In genomic region chr1:92961896-92962752, GRCh38 we compare ENCODE assay signal across 8 cellular contexts. TPM values are rescaled to one million over a fixed set of nuclear protein-coding genes. Genes with fewer than 3 reads are reported as not detected.
DNase-seq lines count a peak whose midpoint lies in the region; ATAC-seq, FAIRE-seq and TF ChIP-seq lines count a peak whose summit lies in the region.

No MANE protein-coding gene starts in this region.

- H3K27me3 Mint-ChIP-seq in WTC11 (ENCODE audit: low read depth), result peaks cover 9% of the 10 kb centered on the region

- TF ChIP-seq CTCF in WTC11 (IDR thresholded peaks at IDR 0.05) (no peak), right lobe of liver (IDR thresholded peaks at IDR 0.05) (no peak)

- no peaks in the 10 kb centered on the region for H3K9me3 ChIP-seq in right lobe of liver

- no peaks in the 10 kb centered on the region for H3K36me3 Mint-ChIP-seq in WTC11

- ATAC-seq in GM21717 (IDR thresholded peaks at IDR 0.05; ENCODE audit: unreplicated experiment), result peak; percentile 54
- ATAC-seq in WTC11, result peak; percentile 5
- ATAC-seq in right lobe of liver, result peak in 3 of 4 donors; percentile 3 to 25 (median 4)

- no peaks in the 10 kb centered on the region for H3K27me3 ChIP-seq in right lobe of liver

- no peak for TF ChIP-seq RAD21 in Ishikawa (IDR thresholded peaks at IDR 0.05; ENCODE audit: low read depth)

- intact Hi-C loops in right lobe of liver (cut with DNase I), result loop anchor here in 1 of 2 donors (10.0 kb wide), 1 partner anchor 97 kb away; no protein-coding TSS in a partner anchor

- no peaks in the 10 kb centered on the region for H3K9me3 Mint-ChIP-seq in WTC11

- no peaks in the 10 kb centered on the region for H3K36me3 ChIP-seq in right lobe of liver

- H3K4me1 Mint-ChIP-seq in WTC11, result peaks cover 13% of the 10 kb centered on the region

- POLR2A ChIA-PET in WTC11 (lab: Charles Lee), result interaction anchor here (0.6 to 1.6 kb wide), 9 partner anchors 39 to 1155 kb away, joined by 3 to 12 read pairs (median 4); partner anchors contain the start of genes DR1 and MTF2

- H3K4me1 ChIP-seq in right lobe of liver, result peaks cover 0 to 21% (median 10%) of the 10 kb centered on the region in 4 donors

- H3K27ac Mint-ChIP-seq in WTC11, result peak overlapping the region; percentile 76; the same call in 1 of the 2 replicates

- H3K27ac ChIP-seq in right lobe of liver, result peak overlapping the region; percentile 81 to 98 (median 94)

- H3K4me3 Mint-ChIP-seq in WTC11, result no peak overlapping the region; the same call in none of the 2 replicates

- TF ChIP-seq POLR2A in right lobe of liver (IDR thresholded peaks at IDR 0.05), result no peak

- DNase-seq in WTC11 (ENCODE audit: low spot score) (no peak), cerebellar cortex (ENCODE audit: low spot score) (peak; percentile 42), right lobe of liver (peak in 2 of 3 donors; percentile 53 to 64), NCI-H2196 treated with DMSO at 0.1 percent for 48 hours (lab: John Stamatoyannopoulos, UW; ENCODE audit: unreplicated experiment) (no peak)
- DNase-seq in stimulated activated CD8-positive, alpha-beta memory T cell treated with anti-CD3 and anti-CD28 coated beads, Interleukin-12 subunit alpha, Interleukin-12 subunit beta, amount 100 ng/mL, for 1 hour (ENCODE audit: low read depth), result peak; percentile 55

- CTCF ChIA-PET in WTC11 (lab: Charles Lee), result interaction anchor here (0.6 to 4.9 kb wide), 13 partner anchors 8 to 148 kb away, joined by 3 to 43 read pairs (median 3); no protein-coding TSS in a partner anchor

- no peak for TF ChIP-seq EP300 in Ishikawa (IDR thresholded peaks at IDR 0.05; ENCODE audit: borderline replicate concordance)

- H3K4me3 ChIP-seq in right lobe of liver, result peak overlapping the region; percentile 63 to 89 (median 85)

- 5% methylated on average over 22 of the region's 32 CpGs for WGBS in right lobe of liver (ENCODE audit: insufficient coverage, low coverage, low lambda C conversion rate, missing lambda C conversion rate)

- peak; percentile 3 for FAIRE-seq in G401.6 (lab: Jason Lieb, UNC)

TF ChIP-seq in Ishikawa, 13 proteins besides CTCF, POLR2A, EP300 and RAD21:
- no peak for TF ChIP-seq MAX (IDR thresholded peaks at IDR 0.05)
- TF ChIP-seq FOXM1 (IDR thresholded peaks at IDR 0.05; ENCODE audit: borderline replicate concordance, low read depth), result peak; percentile 50; the same call in 1 of the 2 replicates
- no peak for TF ChIP-seq TEAD4 (IDR thresholded peaks at IDR 0.05)
- TF ChIP-seq TCF12 (IDR thresholded peaks at IDR 0.05; ENCODE audit: low read depth), result no peak
- no peak; the same call in 1 of the 2 replicates for TF ChIP-seq CEBPB (IDR thresholded peaks at IDR 0.05)
- TF ChIP-seq NFIC (IDR thresholded peaks at IDR 0.05), result no peak

TF ChIP-seq in WTC11, 78 proteins besides CTCF, POLR2A, EP300 and RAD21 (continues in another document):
- TF ChIP-seq ZNF281 (CRISPR knock-in tag; IDR thresholded peaks at IDR 0.05), result no peak
- no peak for TF ChIP-seq ETV6 (CRISPR knock-in tag; IDR thresholded peaks at IDR 0.05)
- TF ChIP-seq SP1 (CRISPR knock-in tag; conservative IDR thresholded peaks at IDR 0.05), result no peak
- TF ChIP-seq, protein P1, sequence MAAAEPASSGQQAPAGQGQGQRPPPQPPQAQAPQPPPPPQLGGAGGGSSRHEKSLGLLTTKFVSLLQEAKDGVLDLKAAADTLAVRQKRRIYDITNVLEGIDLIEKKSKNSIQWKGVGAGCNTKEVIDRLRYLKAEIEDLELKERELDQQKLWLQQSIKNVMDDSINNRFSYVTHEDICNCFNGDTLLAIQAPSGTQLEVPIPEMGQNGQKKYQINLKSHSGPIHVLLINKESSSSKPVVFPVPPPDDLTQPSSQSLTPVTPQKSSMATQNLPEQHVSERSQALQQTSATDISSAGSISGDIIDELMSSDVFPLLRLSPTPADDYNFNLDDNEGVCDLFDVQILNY (CRISPR knock-in tag; IDR thresholded peaks at IDR 0.05), result peak; percentile 5; the same call in 1 of the 2 replicates
- TF ChIP-seq ARID4B (CRISPR knock-in tag; IDR thresholded peaks at IDR 0.05; ENCODE audit: borderline replicate concordance), result no peak
- TF ChIP-seq ZNF532 (CRISPR knock-in tag; IDR thresholded peaks at IDR 0.05; ENCODE audit: borderline replicate concordance), result no peak
- no peak for TF ChIP-seq ZNF121 (CRISPR knock-in tag; IDR thresholded peaks at IDR 0.05)
- no peak for TF ChIP-seq MXD4 (CRISPR knock-in tag; IDR thresholded peaks at IDR 0.05; ENCODE audit: borderline replicate concordance)
- no peak for TF ChIP-seq OVOL2 (CRISPR knock-in tag; IDR thresholded peaks at IDR 0.05; ENCODE audit: borderline replicate concordance)
- no peak for TF ChIP-seq RELA (CRISPR knock-in tag; IDR thresholded peaks at IDR 0.05; ENCODE audit: borderline replicate concordance)

RNA-seq across cellular contexts. Expression of gene DIPK1A, which starts 0.9 kb away (rescaled TPM):
- total RNA-seq in WTC11 (2021), result 4.4 to 4.8 TPM (median 4.7 TPM) in 3 replicates
- 10 to 100 TPM; 10.8 to 25.3 (median 15.1) TPM for total RNA-seq in right lobe of liver

Comparison
In these comparisons a context has a peak if more than half of its experiments do, and no peak if none do; other contexts are left out.
1. ATAC-seq: peak in every context shown above with its lines; median percentile 54 in GM21717; 5 in WTC11; 4 in right lobe of liver.
2. DNase-seq: peak in cerebellar cortex (single experiment), right lobe of liver (2 of 3) and stimulated activated CD8-positive, alpha-beta memory T cell treated with anti-CD3 and anti-CD28 coated beads, Interleukin-12 subunit alpha, Interleukin-12 subunit beta, amount 100 ng/mL, for 1 hour (single experiment); none in WTC11 (single experiment) and NCI-H2196 treated with DMSO at 0.1 percent for 48 hours (single experiment).